In genomic region chr2:220506466-220506865, GRCh38 we compare ENCODE assay signal across 25 cellular contexts.
"Had no signal": no experiment of that assay in that cellular context is flagged by ENCODE, and none has a peak within 500 bp of the region (broad histone marks: within the 10 kb centered on the region; RNA-seq: fewer than 3 reads in every experiment).

No MANE protein-coding gene starts in this region.

- H3K27ac Mint-ChIP-seq: activated naive CD8-positive, alpha-beta T cell; activated T-helper 2 cell treated with anti-CD3 and anti-CD28 coated beads, Interferon-gamma antibody, Interleukin-2, Interleukin-4, amounts not matched to agents 10 μg/mL and 5 μg/mL and 100 μg/mL, durations not matched to agents 14 hours and 24 hours and 36 hours; endodermal cell; naive thymus-derived CD8-positive, alpha-beta T cell; stimulated activated naive B cell treated with anti-CD40 and anti-IgM and Interleukin-4, amounts not matched to agents 10 μg/mL and 1 μg/mL and 100 μg/mL, for 72 hours; T-helper 2 cell treated with Interferon-gamma antibody and Interleukin-4, amounts not matched to agents 5 μg/mL and 100 μg/mL, for 36 hours had no signal

- H3K79me2 ChIP-seq: hepatocyte had no signal

- H3K27ac ChIP-seq: adrenal gland, ascending aorta, brain microvascular endothelial cell, coronary artery, hepatocyte, prostate gland, testis, upper lobe of left lung had no signal

- H3K4me3 Mint-ChIP-seq: activated naive CD8-positive, alpha-beta T cell; activated T-cell treated with anti-CD3 and anti-CD28 coated beads, Interleukin-2, amount 50 U/mL, for 4 hours; central memory CD8-positive, alpha-beta T cell; endodermal cell; naive thymus-derived CD8-positive, alpha-beta T cell; stimulated activated naive B cell treated with anti-CD40 and anti-IgM and Interleukin-4, amounts not matched to agents 10 μg/mL and 1 μg/mL and 100 μg/mL, for 72 hours; T-helper 2 cell treated with Interferon-gamma antibody and Interleukin-4, amounts not matched to agents 5 μg/mL and 100 μg/mL, for 36 hours had no signal

- H3K4me1 Mint-ChIP-seq: central memory CD8-positive, alpha-beta T cell; naive thymus-derived CD8-positive, alpha-beta T cell; stimulated activated naive B cell treated with anti-CD40 and anti-IgM and Interleukin-4, amounts not matched to agents 10 μg/mL and 1 μg/mL and 100 μg/mL, for 72 hours had no signal

- H3K9ac ChIP-seq: SK-N-SH had no signal

- H3K4me1 ChIP-seq: adrenal gland, ascending aorta, prostate gland, testis had no signal

- H3K27me3 ChIP-seq: adrenal gland, ascending aorta, brain microvascular endothelial cell, hepatocyte, testis, upper lobe of left lung had no signal

- H3K9me3 Mint-ChIP-seq: activated T-cell treated with anti-CD3 and anti-CD28 coated beads, Interleukin-2, amount 50 U/mL, for 4 hours; activated T-helper 2 cell treated with anti-CD3 and anti-CD28 coated beads, Interferon-gamma antibody, Interleukin-2, Interleukin-4, amounts not matched to agents 10 μg/mL and 5 μg/mL and 100 μg/mL, durations not matched to agents 14 hours and 24 hours and 36 hours; T-helper 2 cell treated with Interferon-gamma antibody and Interleukin-4, amounts not matched to agents 5 μg/mL and 100 μg/mL, for 36 hours had no signal

- H2AFZ ChIP-seq: hepatocyte had no signal

- H3K4me3 ChIP-seq: adrenal gland, ascending aorta, coronary artery, hepatocyte, prostate gland, testis, upper lobe of left lung had no signal

- H3K4me2 ChIP-seq: hepatocyte, SK-N-SH had no signal

- H3K36me3 Mint-ChIP-seq: activated naive CD8-positive, alpha-beta T cell; naive thymus-derived CD8-positive, alpha-beta T cell; stimulated activated naive B cell treated with anti-CD40 and anti-IgM and Interleukin-4, amounts not matched to agents 10 μg/mL and 1 μg/mL and 100 μg/mL, for 72 hours had no signal

- ATAC-seq: activated T-cell treated with anti-CD3 and anti-CD28 coated beads, Interleukin-2, amount 50 U/mL, for 4 hours; left colon; naive thymus-derived CD8-positive, alpha-beta T cell; stimulated activated naive B cell treated with anti-CD40 and anti-IgM and Interleukin-4, amounts not matched to agents 10 μg/mL and 1 μg/mL and 100 μg/mL, for 72 hours had no signal

- DNase-seq: activated CD4-positive, alpha-beta T cell treated with anti-CD3 and anti-CD28 coated beads for 1 hour; activated CD8-positive, alpha-beta memory T cell treated with anti-CD3 and anti-CD28 coated beads for 24 hours; activated CD8-positive, alpha-beta memory T cell treated with anti-CD3 and anti-CD28 coated beads, Interleukin-2, amount 50 U/mL, for 4 hours; activated naive CD4-positive, alpha-beta T cell; activated T-cell treated with anti-CD3 and anti-CD28 coated beads, Interleukin-2, amount 50 U/mL, for 4 hours; adrenal gland; brain microvascular endothelial cell; endodermal cell; foreskin melanocyte; left colon; naive thymus-derived CD8-positive, alpha-beta T cell; SK-N-SH; stimulated activated CD4-positive, alpha-beta T cell treated with anti-CD3 and anti-CD28 coated beads, Interleukin-2, amount 100 ng/mL, for 48 hours; stimulated activated CD8-positive, alpha-beta memory T cell treated with anti-CD3 and anti-CD28 coated beads, Interleukin-4, amount 100 ng/mL, for 48 hours; stimulated activated naive B cell treated with anti-CD40 and anti-IgM and Interleukin-4, amounts not matched to agents 10 μg/mL and 1 μg/mL and 100 μg/mL, for 72 hours; testis; upper lobe of left lung had no signal

- H3K27me3 Mint-ChIP-seq: activated naive CD8-positive, alpha-beta T cell; central memory CD8-positive, alpha-beta T cell; stimulated activated naive B cell treated with anti-CD40 and anti-IgM and Interleukin-4, amounts not matched to agents 10 μg/mL and 1 μg/mL and 100 μg/mL, for 72 hours had no signal

- H3K36me3 ChIP-seq: adrenal gland, ascending aorta, brain microvascular endothelial cell, prostate gland, upper lobe of left lung had no signal

- H3K9me3 ChIP-seq: adrenal gland, ascending aorta, prostate gland, SK-N-SH, testis, upper lobe of left lung had no signal
